Comparison of ENCODE assay signal across 17 cellular contexts in the genomic region with DNA sequence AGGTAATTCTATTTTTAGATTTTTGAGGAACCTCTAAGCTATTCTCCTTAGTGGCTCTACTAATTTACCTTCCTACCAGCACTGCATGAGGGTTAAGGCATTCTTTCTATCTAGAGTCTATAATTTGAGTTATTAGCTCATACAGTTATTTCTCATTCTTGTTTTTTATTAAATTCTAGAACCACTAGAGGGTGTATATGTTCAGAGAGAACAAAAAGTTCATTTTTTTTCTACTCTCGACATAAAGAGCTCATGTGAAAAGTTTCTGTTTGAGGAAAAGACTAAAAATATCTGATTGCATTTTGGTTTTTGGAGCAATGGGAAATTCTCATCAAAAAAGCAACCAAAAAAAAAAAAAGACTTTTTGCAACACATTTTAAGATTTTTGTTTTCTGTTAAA. TPM values are rescaled to one million over a fixed set of nuclear protein-coding genes. Genes with fewer than 3 reads are reported as not detected.
DNase-seq lines count a peak whose midpoint lies in the region; TF ChIP-seq lines count a peak whose summit lies in the region.
"Had no signal": no experiment of that assay in that cellular context is flagged by ENCODE, and none has a peak within 500 bp of the region (broad histone marks: within the 10 kb centered on the region; RNA-seq: fewer than 3 reads in every experiment).

No MANE protein-coding gene starts in this region.

- DNase-seq in HCEC 1CT (peak; percentile 19), OCI-M1 (lab: John Stamatoyannopoulos, UW) (peak; percentile 69), fibroblast of lung (ENCODE audit: low read depth in 2 of 2) (peak; percentile 1 to 25), pons (ENCODE audit: low spot score) (peak; percentile 6), tibial artery (no peak), putamen (ENCODE audit: low spot score) (no peak), H7 (no peak)
- DNase-seq: activated naive CD4-positive, alpha-beta T cell; body of pancreas; Caco-2; hippocampal formation; left ventricle myocardium superior; naive thymus-derived CD8-positive, alpha-beta T cell; NCI-H2029 treated with DMSO at 0.1 percent for 48 hours; NK-92 treated with Interleukin-12 subunit alpha and Interleukin-12 subunit beta, amount 100 ng/mL, for 24 hours had no signal

- TF ChIP-seq CTCF in fibroblast of lung (conservative IDR thresholded peaks at IDR 0.05 in 1 of 2, IDR thresholded peaks at IDR 0.05 in 1 of 2; ENCODE audit: low read depth in 1 of 2, low read length in 2 of 2) (no peak), tibial artery (IDR thresholded peaks at IDR 0.05) (no peak)

- no peak overlapping the region for H3K4me2 ChIP-seq in fibroblast of lung (ENCODE audit: extremely low read depth, insufficient read depth, low read length)

- H4K20me1 ChIP-seq in fibroblast of lung (ENCODE audit: control insufficient read depth, extremely low read depth, insufficient read depth, low read length): no peaks in the 10 kb centered on the region

- H3K4me3 ChIP-seq in fibroblast of lung (replicated peaks in 1 of 4; ENCODE audit: control extremely low read depth in 1 of 4, insufficient read depth in 1 of 4, low read depth in 3 of 4, low read length in 4 of 4): no peak overlapping the region
- no peak overlapping the region for H3K4me3 ChIP-seq in tibial artery
- H3K4me3 ChIP-seq in H7 (ENCODE audit: insufficient read depth, low read depth, low read length): no peak overlapping the region
- H3K4me3 ChIP-seq: body of pancreas, SK-N-MC had no signal

- no peak overlapping the region for H3K9ac ChIP-seq in fibroblast of lung (ENCODE audit: insufficient read depth, low read length)

- intact Hi-C loops in tibial artery (cut with DNase I; ENCODE audit: low total_unique reads): no loop called here

- H2AFZ ChIP-seq in fibroblast of lung (ENCODE audit: low read length): no peak overlapping the region

- H3K4me1 ChIP-seq in fibroblast of lung (ENCODE audit: control insufficient read depth, extremely low read depth, insufficient read depth, low read length) (no peaks in the 10 kb centered on the region), tibial artery (no peaks in the 10 kb centered on the region)

- no peaks in the 10 kb centered on the region for H3K9me3 ChIP-seq in fibroblast of lung (ENCODE audit: control insufficient read depth, insufficient read depth, low read depth, low read length)
- H3K9me3 ChIP-seq in tibial artery: no peaks in the 10 kb centered on the region
- H3K9me3 ChIP-seq: body of pancreas, Caco-2 had no signal

- H3K27ac ChIP-seq in fibroblast of lung (ENCODE audit: insufficient read depth, low read length) (no peak overlapping the region), tibial artery (no peak overlapping the region)
- H3K27ac ChIP-seq: body of pancreas, SK-N-MC had no signal

- no peaks in the 10 kb centered on the region for H3K79me2 ChIP-seq in fibroblast of lung (ENCODE audit: control insufficient read depth, insufficient read depth, low read length)

- no peaks in the 10 kb centered on the region for H3K27me3 ChIP-seq in fibroblast of lung (ENCODE audit: control insufficient read depth, insufficient read depth, low read length)
- H3K27me3 ChIP-seq in tibial artery: no peaks in the 10 kb centered on the region
- no peaks in the 10 kb centered on the region for H3K27me3 ChIP-seq in H7 (ENCODE audit: control insufficient read depth, insufficient read depth, low read length)
- H3K27me3 ChIP-seq: body of pancreas had no signal

- H3K36me3 ChIP-seq in fibroblast of lung (ENCODE audit: control insufficient read depth, insufficient read depth, low read length) (no peaks in the 10 kb centered on the region), tibial artery (no peaks in the 10 kb centered on the region), H7 (replicated peaks; ENCODE audit: control insufficient read depth, insufficient read depth, low read length) (no peaks in the 10 kb centered on the region)

RNA-seq across cellular contexts. Expression of a gene that starts 57.0 kb away (rescaled TPM):
- under 0.01 TPM in 2 replicates for total RNA-seq in fibroblast of lung
- 0.03 and 0.08 TPM in 2 replicates for polyA plus RNA-seq in fibroblast of lung
- polyA plus RNA-seq in fibroblast of lung (2012): 0.05 and 0.13 TPM in 2 replicates
- polyA minus RNA-seq in fibroblast of lung (ENCODE audit: low replicate concordance): not detected in 2 replicates
- 15.8 and 35.1 TPM in 2 replicates for total RNA-seq in H7 (2014; rRNA removed; shearing (Covaris generic))
- total RNA-seq: LHCN-M2; naive thymus-derived CD8-positive, alpha-beta T cell had no signal
- polyA plus RNA-seq: naive thymus-derived CD8-positive, alpha-beta T cell had no signal

Comparison
In these comparisons a context has a peak if more than half of its experiments do, and no peak if none do; other contexts are left out.
1. DNase-seq: peak in HCEC 1CT (single experiment), OCI-M1 (single experiment), fibroblast of lung (2 of 2) and pons (single experiment); none in tibial artery (0 of 2), putamen (single experiment) and H7 (single experiment).
2. RNA of a gene that starts 57.0 kb away (total RNA-seq): 15.8 to 35.1 TPM in H7; under 0.01 TPM in fibroblast of lung; every median in the first group is over 10 times any median in the second.